In genomic region chr3:43286115-43286885, GRCh38 we compare ENCODE assay signal across 8 cellular contexts. TPM values are rescaled to one million over a fixed set of nuclear protein-coding genes. Genes with fewer than 3 reads are reported as not detected.
DNase-seq lines count a peak whose midpoint lies in the region; ATAC-seq and TF ChIP-seq lines count a peak whose summit lies in the region.

TSS of gene SNRK (plus strand) at chr3:43286540. CDS start at chr3:43303204, 16,664 bp downstream.

- H3K9me3 Mint-ChIP-seq in T-cell (no peaks in the 10 kb centered on the region), progenitor cell of endocrine pancreas (ENCODE audit: low read depth) (no peaks in the 10 kb centered on the region)

- H3K4me1 ChIP-seq in heart right ventricle (peaks cover 12 to 66% (median 44%) of the 10 kb centered on the region in 9 donors), upper lobe of right lung (peaks cover 34% of the 10 kb centered on the region)

- peak within 1 kb of the TSS; percentile 98 to 99 for H3K27ac Mint-ChIP-seq in T-cell
- peak within 1 kb of the TSS; percentile 98 for H3K27ac Mint-ChIP-seq in progenitor cell of endocrine pancreas

- TF ChIP-seq CTCF in heart right ventricle (IDR thresholded peaks at IDR 0.05) (peak in 7 of 9 donors; percentile 17 to 70 (median 38)), progenitor cell of endocrine pancreas (IDR thresholded peaks at IDR 0.05; ENCODE audit: unreplicated experiment) (peak; percentile 40), upper lobe of right lung (IDR thresholded peaks at IDR 0.05) (peak; percentile 39)

- peak within 1 kb of the TSS; percentile 92 for H3K27ac ChIP-seq in adipose tissue (ENCODE audit: low read depth, low read length)
- peak within 1 kb of the TSS; percentile 89 to 98 (median 93) for H3K27ac ChIP-seq in heart right ventricle
- peak within 1 kb of the TSS; percentile 84 for H3K27ac ChIP-seq in upper lobe of right lung

- H3K27me3 ChIP-seq in heart right ventricle (no peaks in the 10 kb centered on the region), upper lobe of right lung (no peaks in the 10 kb centered on the region)

- H3K4me3 ChIP-seq in heart right ventricle, result peak within 1 kb of the TSS; percentile 38 to 74 (median 68)
- peak within 1 kb of the TSS; percentile 70 for H3K4me3 ChIP-seq in upper lobe of right lung

- H3K27me3 Mint-ChIP-seq in T-cell, result no peaks in the 10 kb centered on the region
- no peaks in the 10 kb centered on the region for H3K27me3 Mint-ChIP-seq in progenitor cell of endocrine pancreas

- H3K4me3 Mint-ChIP-seq in T-cell (peak within 1 kb of the TSS; percentile 91 to 98 (median 96)), progenitor cell of endocrine pancreas (ENCODE audit: low read depth) (peak within 1 kb of the TSS; percentile 94)

- H3K9me3 ChIP-seq in heart right ventricle (no peaks in the 10 kb centered on the region), upper lobe of right lung (no peaks in the 10 kb centered on the region)

- POLR2A ChIA-PET in T-cell (lab: Charles Lee), result interaction anchor here (0.7 to 2.9 kb wide), 3 partner anchors 10 to 124 kb away, joined by 3 to 25 read pairs (median 3); no protein-coding TSS in a partner anchor

- DNase-seq in GM04504 (ENCODE audit: low read depth), result peak; percentile 44
- peak; percentile 49 for DNase-seq in GOT3 (lab: John Stamatoyannopoulos, UW)
- peak; percentile 83 for DNase-seq in LoVo (ENCODE audit: low spot score)
- peak; percentile 74 to 96 (median 88) for DNase-seq in T-cell
- peak; percentile 91 to 95 for DNase-seq in heart right ventricle
- DNase-seq in progenitor cell of endocrine pancreas (ENCODE audit: low spot score, unreplicated experiment), result peak; percentile 92
- DNase-seq in upper lobe of right lung, result peak; percentile 95

- CTCF ChIA-PET in T-cell (lab: Charles Lee), result interaction anchor here in 1 of 2 donors (0.5 to 1.4 kb wide), 7 partner anchors 10 to 217 kb away, joined by 3 to 11 read pairs (median 3); no protein-coding TSS in a partner anchor

- intact Hi-C loops in heart right ventricle (cut with DNase I) (loop anchor here in 9 of 10 donors (1.0 to 10.0 kb wide), 17 partner anchors 36 to 339 kb away; partner anchors contain the start of gene ANO10 (in 1 of the 9)), upper lobe of right lung (cut with DNase I) (no loop called here)

- peak; percentile 84 to 87 (median 85) for ATAC-seq in T-cell (replicated peaks in 1 of 4)
- peak; percentile 90 to 98 (median 94) for ATAC-seq in heart right ventricle
- ATAC-seq in upper lobe of right lung, result peak; percentile 97

- H3K4me1 Mint-ChIP-seq in T-cell (peaks cover 32 to 33% (median 32%) of the 10 kb centered on the region in 3 donors), progenitor cell of endocrine pancreas (ENCODE audit: low read depth) (peaks cover 36% of the 10 kb centered on the region)

- H3K36me3 Mint-ChIP-seq in T-cell (peaks cover 9% of the 10 kb centered on the region), progenitor cell of endocrine pancreas (ENCODE audit: insufficient read depth) (peaks cover 3% of the 10 kb centered on the region)

- H3K36me3 ChIP-seq in heart right ventricle (peaks cover 0 to 15% (median 0%) of the 10 kb centered on the region in 9 donors), upper lobe of right lung (no peaks in the 10 kb centered on the region)

- WGBS in adipose tissue, 3 donors, result 0 to 1% (median 1%) methylated on average over 77 to 99 of the region's 99 CpGs
- WGBS in heart right ventricle, 2 donors, result 0 to 1% methylated on average over 72 to 99 of the region's 99 CpGs

RNA-seq across cellular contexts. Expression of gene SNRK, which starts in this region (rescaled TPM):
- total RNA-seq in T-cell (100 to 1,000 TPM in 3 of 5 donors, 10 to 100 TPM in 2; 88.1 to 165 (median 107) TPM), heart right ventricle (10 to 100 TPM; 20.9 to 51.9 (median 29.2) TPM), progenitor cell of endocrine pancreas (22.9 and 23.6 TPM in 2 replicates), upper lobe of right lung (46.3 TPM)
- polyA plus RNA-seq in adipose tissue (10 to 100 TPM in 2 of 3 donors, 1 to 10 TPM in 1; 9.3 to 19.4 (median 16.2) TPM), heart right ventricle (10 to 100 TPM; 11.4 to 12.9 TPM)

Comparison
In these comparisons a context has a peak if more than half of its experiments do, and no peak if none do; other contexts are left out.
1. Peak in every context shown above with its lines: DNase-seq, ATAC-seq, H3K4me3 ChIP-seq and H3K27ac ChIP-seq.
2. DNase-seq: peak in every context shown above with its lines; median percentile 95 in upper lobe of right lung; 93 in heart right ventricle; 92 in progenitor cell of endocrine pancreas; 88 in T-cell; 83 in LoVo; 49 in GOT3; 44 in GM04504.